ENCODE assay signal across 24 cellular contexts in the genomic region with DNA sequence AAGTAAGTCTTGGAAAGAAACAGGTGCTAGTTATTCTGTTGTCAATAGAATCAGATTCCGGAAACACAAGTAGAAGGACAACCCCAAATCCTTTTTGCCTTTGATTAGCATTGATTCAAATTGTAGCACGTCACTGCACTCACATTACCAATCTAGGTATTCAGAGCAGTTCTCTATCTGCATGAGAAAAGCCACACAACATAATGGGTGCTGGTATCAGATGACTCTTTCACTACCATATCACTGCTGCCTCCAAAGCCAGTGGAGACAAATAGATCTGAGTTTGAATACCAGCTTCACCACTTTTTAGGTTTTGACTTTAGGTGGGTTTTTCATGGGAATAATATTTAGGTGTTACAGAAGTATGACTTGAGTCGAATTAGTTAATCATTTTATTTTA. TPM values are rescaled to one million over a fixed set of nuclear protein-coding genes. Genes with fewer than 3 reads are reported as not detected.
DNase-seq lines count a peak whose midpoint lies in the region; ATAC-seq, FAIRE-seq and TF ChIP-seq lines count a peak whose summit lies in the region.
"Had no signal": no experiment of that assay in that cellular context is flagged by ENCODE, and none has a peak within 500 bp of the region (broad histone marks: within the 10 kb centered on the region; RNA-seq: fewer than 3 reads in every experiment).

No MANE protein-coding gene starts in this region.

- H2BK15ac ChIP-seq in H1 (ENCODE audit: low read length) = no peak overlapping the region

- H3K27ac Mint-ChIP-seq in GM23338 = peak overlapping the region; percentile 81
- no peak overlapping the region for H3K27ac Mint-ChIP-seq in type B pancreatic cell
- H3K27ac Mint-ChIP-seq: CD4-positive, CD25-positive, alpha-beta regulatory T cell had no signal

- H2BK20ac ChIP-seq in H1 (ENCODE audit: low read length) = no peak overlapping the region

- FAIRE-seq in H1 (lab: Jason Lieb, UNC) = no peak
- FAIRE-seq: GM18507 had no signal

- H3F3A ChIP-seq in GM23338 (replicated peaks; ENCODE audit: low read depth) = no peaks in the 10 kb centered on the region

- no peak for TF ChIP-seq POLR2A in H1 (IDR thresholded peaks at IDR 0.05; ENCODE audit: control extremely low read depth in 1 of 2, low read depth in 2 of 2, low read length in 2 of 2)

- ATAC-seq in GM23338 = peak; percentile 98
- ATAC-seq in GM18502 (IDR thresholded peaks at IDR 0.05; ENCODE audit: poor library complexity, unreplicated experiment) = no peak
- no peak for ATAC-seq in HG03571 (IDR thresholded peaks at IDR 0.05; ENCODE audit: unreplicated experiment)
- ATAC-seq: HCT116 had no signal

- H3K27ac ChIP-seq in GM23338 (ENCODE audit: low read depth) (no peak overlapping the region), HUES64 (ENCODE audit: low read depth, low read length) (peak overlapping the region; percentile 62; the same call in 1 of the 2 replicates), H1 (ENCODE audit: low read depth, low read length) (no peak overlapping the region), iPS-20b (ENCODE audit: low read length) (no peak overlapping the region)
- H3K27ac ChIP-seq: BLaER1, SJSA1 had no signal

- H3K4me3 Mint-ChIP-seq in GM23338 (no peak overlapping the region), type B pancreatic cell (no peak overlapping the region)
- H3K4me3 Mint-ChIP-seq: CD4-positive, CD25-positive, alpha-beta regulatory T cell had no signal

- 54% methylated on average over 2 of the region's 3 CpGs for WGBS in HUES64
- 40% methylated on average over 3 of the region's 3 CpGs; no CpG with 5 or more reads in 1 of the 2 experiments for WGBS in H1 (ENCODE audit: extremely low coverage in 1 of 2, insufficient coverage in 1 of 2, insufficient read length in 1 of 2, insufficient replicate concordance in 2 of 2, low coverage in 1 of 2, low lambda C conversion rate in 2 of 2, missing lambda C conversion rate in 1 of 2), 2 experiments

- H3K79me2 ChIP-seq in GM23338 (replicated peaks; ENCODE audit: insufficient read depth) (no peaks in the 10 kb centered on the region), H1 (ENCODE audit: control insufficient read depth in 1 of 2, insufficient read depth in 2 of 2, low read length in 2 of 2) (no peaks in the 10 kb centered on the region)

- no peaks in the 10 kb centered on the region for H3K36me3 ChIP-seq in GM23338 (ENCODE audit: insufficient read depth)
- H3K36me3 ChIP-seq in HUES64 (ENCODE audit: insufficient read depth, low read length) = no peaks in the 10 kb centered on the region
- no peaks in the 10 kb centered on the region for H3K36me3 ChIP-seq in H1 (ENCODE audit: control insufficient read depth in 2 of 4, insufficient read depth in 4 of 4, low read length in 3 of 4)
- H3K36me3 ChIP-seq in iPS-20b (ENCODE audit: insufficient read depth, low read depth, low read length) = no peaks in the 10 kb centered on the region
- H3K36me3 ChIP-seq: BLaER1, MG63, SJSA1 had no signal

- TF ChIP-seq EP300 in H1 (IDR thresholded peaks at IDR 0.05; ENCODE audit: borderline replicate concordance in 1 of 2, low read depth in 2 of 2, low read length in 2 of 2) = no peak

- H3K4me1 Mint-ChIP-seq in GM23338 (peaks cover 6% of the 10 kb centered on the region; the same call in 2 of the 3 replicates), type B pancreatic cell (ENCODE audit: unreplicated experiment) (no peaks in the 10 kb centered on the region)

- no peaks in the 10 kb centered on the region for H4K20me1 ChIP-seq in GM23338 (replicated peaks; ENCODE audit: insufficient read depth)
- H4K20me1 ChIP-seq in H1 (replicated peaks in 1 of 2; ENCODE audit: control insufficient read depth in 1 of 2, insufficient read depth in 2 of 2, low read length in 2 of 2) = no peaks in the 10 kb centered on the region
- H4K20me1 ChIP-seq: BLaER1 had no signal

- H2AK5ac ChIP-seq in H1 (ENCODE audit: low read depth, low read length) = no peak overlapping the region

- no peak overlapping the region for H3K4ac ChIP-seq in H1 (replicated peaks; ENCODE audit: insufficient read length, low read depth, low read length)

- H3K14ac ChIP-seq in H1 (ENCODE audit: insufficient read length) = no peak overlapping the region

- CTCF ChIA-PET in H1 (lab: Charles Lee; ENCODE audit: partially characterized antibody) = interaction anchor here (1.2 kb wide), 1 partner anchor 52 kb away, joined by 3 read pairs; no protein-coding TSS in a partner anchor

- no peaks in the 10 kb centered on the region for H3K9me2 ChIP-seq in GM23338 (ENCODE audit: insufficient read depth)

- peaks cover 3% of the 10 kb centered on the region; the same call in 1 of the 3 replicates for H3K9me3 Mint-ChIP-seq in GM23338
- no peaks in the 10 kb centered on the region for H3K9me3 Mint-ChIP-seq in type B pancreatic cell

- no peak overlapping the region for H3K4me3 ChIP-seq in GM23338
- H3K4me3 ChIP-seq in HUES64 (ENCODE audit: low read length) = peak overlapping the region; percentile 14; the same call in 1 of the 2 replicates
- H3K4me3 ChIP-seq in H1 (ENCODE audit: extremely low read depth in 1 of 4, insufficient read depth in 2 of 4, low read depth in 3 of 4, low read length in 4 of 4) = no peak overlapping the region; a peak in 1 of 8 replicates
- H3K4me3 ChIP-seq in iPS-20b (ENCODE audit: low read length) = peak overlapping the region; percentile 10; the same call in 1 of the 2 replicates
- H3K4me3 ChIP-seq: BLaER1, MG63, SJSA1 had no signal

- H3K56ac ChIP-seq in H1 (replicated peaks; ENCODE audit: insufficient read length, low read depth, low read length) = no peak overlapping the region

- H3K27me3 ChIP-seq in GM23338 (ENCODE audit: insufficient read depth) (no peaks in the 10 kb centered on the region), HUES64 (ENCODE audit: insufficient read depth, low read length) (no peaks in the 10 kb centered on the region), H1 (replicated peaks in 1 of 4; ENCODE audit: control insufficient read depth in 3 of 4, extremely low read depth in 1 of 4, insufficient read depth in 3 of 4, low read length in 3 of 4) (no peaks in the 10 kb centered on the region), iPS-20b (ENCODE audit: insufficient read depth, low read length) (no peaks in the 10 kb centered on the region)
- H3K27me3 ChIP-seq: BLaER1, MG63, SJSA1 had no signal

- H2AFZ ChIP-seq in GM23338 = no peak overlapping the region
- no peak overlapping the region for H2AFZ ChIP-seq in H1 (ENCODE audit: low read length)

- TF ChIP-seq RAD21 in H1 (IDR thresholded peaks at IDR 0.05 in 1 of 2, conservative IDR thresholded peaks at IDR 0.05 in 1 of 2; ENCODE audit: low read depth in 2 of 2, low read length in 2 of 2) = no peak

- POLR2A ChIA-PET in H1 (lab: Charles Lee; ENCODE audit: partially characterized antibody) = interaction anchor here (1.0 kb wide), 1 partner anchor 48 kb away, joined by 3 read pairs; a partner anchor contains a TSS

- H3K23me2 ChIP-seq in H1 (ENCODE audit: low read depth, low read length) = no peaks in the 10 kb centered on the region

- H4K5ac ChIP-seq in H1 (ENCODE audit: insufficient read length, low read depth, low read length) = no peak overlapping the region

- DNase-seq in GM23338 (ENCODE audit: low spot score) (peak; percentile 70), H1 (ENCODE audit: low read depth in 1 of 2, low spot score in 2 of 2) (no peak), type B pancreatic cell (ENCODE audit: extremely low spot score, unreplicated experiment) (no peak)
- DNase-seq: CD4-positive, CD25-positive, alpha-beta regulatory T cell; DMS153; KBM-7; MG63; NCI-H1105 treated with DMSO at 0.1 percent for 48 hours; NCI-H1694; NCI-H2029 treated with DMSO at 0.1 percent for 48 hours; NCI-H446 treated with DMSO at 0.1 percent for 48 hours; NCI-H526; NCI-H82; NK-92 treated with Interleukin-12 subunit alpha and Interleukin-12 subunit beta, amount 100 ng/mL, for 24 hours; Right ventricle myocardium superior; RPMI8226 had no signal

- TF ChIP-seq CTCF in GM23338 (conservative IDR thresholded peaks at IDR 0.05; ENCODE audit: low read depth in 2 of 2) (no peak), H1 (IDR thresholded peaks at IDR 0.05; ENCODE audit: control extremely low read depth in 1 of 3, insufficient read depth in 1 of 3, low read depth in 1 of 3, low read length in 3 of 3) (no peak), type B pancreatic cell (conservative IDR thresholded peaks at IDR 0.05) (no peak)

- H3K79me1 ChIP-seq in H1 (ENCODE audit: low read depth, low read length) = no peaks in the 10 kb centered on the region

- no peak overlapping the region for H4K91ac ChIP-seq in H1 (replicated peaks; ENCODE audit: insufficient read length, low read length)

- H3K27me3 Mint-ChIP-seq in GM23338 (ENCODE audit: insufficient read depth, low read depth, poor library complexity) = no peaks in the 10 kb centered on the region
- no peaks in the 10 kb centered on the region for H3K27me3 Mint-ChIP-seq in type B pancreatic cell
- H3K27me3 Mint-ChIP-seq: CD4-positive, CD25-positive, alpha-beta regulatory T cell had no signal

- H3K36me3 Mint-ChIP-seq in GM23338 (ENCODE audit: low read depth) (peaks cover 3% of the 10 kb centered on the region; the same call in 2 of the 3 replicates), type B pancreatic cell (no peaks in the 10 kb centered on the region)

- H3K23ac ChIP-seq in H1 (ENCODE audit: insufficient read length) = no peak overlapping the region

- no peak overlapping the region for H4K8ac ChIP-seq in H1 (ENCODE audit: extremely low read depth, insufficient read depth, low read length)

- H2BK12ac ChIP-seq in H1 (ENCODE audit: low read depth, low read length) = no peak overlapping the region

- no peak overlapping the region for H3K4me2 ChIP-seq in GM23338
- H3K4me2 ChIP-seq in H1 (ENCODE audit: insufficient read depth in 1 of 2, low read depth in 2 of 2, low read length in 2 of 2) = peak overlapping the region in 1 of 2 experiments; percentile 37; a peak in 3 of 4 replicates
- H3K4me2 ChIP-seq: BLaER1 had no signal

- no peak overlapping the region for H3K18ac ChIP-seq in H1 (ENCODE audit: extremely low read depth, low read length)

- no peak overlapping the region for H2BK120ac ChIP-seq in H1 (replicated peaks; ENCODE audit: low read depth, low read length)

- H2BK5ac ChIP-seq in H1 (ENCODE audit: low read depth, low read length) = no peak overlapping the region

- 0 out of 2 replicates have a peak, but pooled peaks cover 9% of the 10 kb centered on the region for H3K4me1 ChIP-seq in GM23338 (ENCODE audit: insufficient read depth)
- peaks cover 11% of the 10 kb centered on the region for H3K4me1 ChIP-seq in HUES64 (ENCODE audit: insufficient read depth, low read length)
- peaks cover 0 to 4% (median 0%) of the 10 kb centered on the region in 4 experiments; a peak in 3 of 7 replicates for H3K4me1 ChIP-seq in H1 (replicated peaks in 1 of 4; ENCODE audit: control insufficient read depth in 3 of 4, insufficient read depth in 4 of 4, low read length in 3 of 4)
- H3K4me1 ChIP-seq in iPS-20b (ENCODE audit: insufficient read depth, low read length) = peaks cover 10% of the 10 kb centered on the region; the same call in 1 of the 2 replicates
- H3K4me1 ChIP-seq: BLaER1, SJSA1 had no signal

- H3K9ac ChIP-seq in HUES64 (ENCODE audit: low read depth, low read length) (no peak overlapping the region), H1 (replicated peaks in 1 of 4; ENCODE audit: extremely low read depth in 1 of 4, low read depth in 3 of 4, low read length in 3 of 4) (no peak overlapping the region), iPS-20b (ENCODE audit: low read depth, low read length) (no peak overlapping the region)
- H3K9ac ChIP-seq: BLaER1 had no signal

- H3K9me3 ChIP-seq in HUES64 (ENCODE audit: insufficient read depth, low read depth, low read length) (no peaks in the 10 kb centered on the region), H1 (ENCODE audit: insufficient read depth in 2 of 2, low read depth in 1 of 2, low read length in 1 of 2) (no peaks in the 10 kb centered on the region), iPS-20b (ENCODE audit: insufficient read depth, low read depth, low read length) (no peaks in the 10 kb centered on the region)
- H3K9me3 ChIP-seq: MG63, SJSA1 had no signal

RNA-seq across cellular contexts. Expression of a gene that starts 38.9 kb away (rescaled TPM):
- total RNA-seq in GM23338 (2014; rRNA removed; shearing (Covaris generic)) = 27.5 and 36.6 TPM in 2 replicates
- polyA plus RNA-seq in GM23338 (2016; fragmentation: Nextera tagmentation; extraction: Ambion mirVana) (34.9 and 36.6 TPM in 2 replicates), H1 (2011; rRNA removed) (10.7 and 13.8 TPM in 2 replicates)
- 25.2 TPM for polyA plus RNA-seq in HUES64 (2013, experiment 1 of 2)
- 24.5 TPM for polyA plus RNA-seq in HUES64 (2013, experiment 2 of 2)
- total RNA-seq in H1 (2021; fragmentation: NEBNext Ultra II Directional; extraction: Animal tissue kit (Norgen Biotek cat#: 25700)) = 31.6 and 31.8 TPM in 2 replicates
- 18.4 TPM for polyA plus RNA-seq in H1 (2011; cell fraction: cytosol; rRNA removed)
- polyA plus RNA-seq in H1 (2011; cell fraction: nucleus; rRNA removed) = 18.5 TPM
- polyA plus RNA-seq in H1 (2012, experiment 1 of 2) = 19.4 to 28.4 TPM (median 23.4 TPM) in 4 replicates
- polyA plus RNA-seq in H1 (2012, experiment 2 of 2) = 3.7 TPM
- 21.3 TPM for polyA plus RNA-seq in H1 (2013, experiment 1 of 2)
- polyA plus RNA-seq in H1 (2013, experiment 2 of 2) = 20.9 TPM
- 11.0 and 14.6 TPM in 2 replicates for polyA minus RNA-seq in H1 (2011; rRNA and poly(A)+ RNA removed)
- 7.4 TPM for polyA minus RNA-seq in H1 (2011; cell fraction: cytosol; rRNA and poly(A)+ RNA removed)
- 30.4 TPM for polyA minus RNA-seq in H1 (2011; cell fraction: nucleus; rRNA and poly(A)+ RNA removed)
- 35.1 and 40.4 TPM in 2 replicates for total RNA-seq in type B pancreatic cell (ENCODE audit: low replicate concordance)

RNA-seq across cellular contexts. Expression of a gene that starts 47.4 kb away (rescaled TPM):
- total RNA-seq in GM23338 (2014; rRNA removed; shearing (Covaris generic)) = 20.8 and 25.3 TPM in 2 replicates
- polyA plus RNA-seq in GM23338 (2016; fragmentation: Nextera tagmentation; extraction: Ambion mirVana) = 10.5 and 11.1 TPM in 2 replicates
- 6.4 TPM for polyA plus RNA-seq in HUES64 (2013, experiment 1 of 2)
- 5.9 TPM for polyA plus RNA-seq in HUES64 (2013, experiment 2 of 2)
- 8.9 TPM in 2 replicates for total RNA-seq in H1 (2021; fragmentation: NEBNext Ultra II Directional; extraction: Animal tissue kit (Norgen Biotek cat#: 25700))
- 2.6 and 3.2 TPM in 2 replicates for polyA plus RNA-seq in H1 (2011; rRNA removed)
- 4.6 TPM for polyA plus RNA-seq in H1 (2011; cell fraction: cytosol; rRNA removed)
- polyA plus RNA-seq in H1 (2011; cell fraction: nucleus; rRNA removed) = 7.2 TPM
- polyA plus RNA-seq in H1 (2012, experiment 1 of 2) = 3.6 to 5.4 TPM (median 4.7 TPM) in 4 replicates
- polyA plus RNA-seq in H1 (2012, experiment 2 of 2) = 0.51 TPM
- polyA plus RNA-seq in H1 (2013, experiment 1 of 2) = 5.2 TPM
- 5.2 TPM for polyA plus RNA-seq in H1 (2013, experiment 2 of 2)
- polyA minus RNA-seq in H1 (2011; rRNA and poly(A)+ RNA removed) = 14.5 and 17.1 TPM in 2 replicates
- polyA minus RNA-seq in H1 (2011; cell fraction: cytosol; rRNA and poly(A)+ RNA removed) = 7.2 TPM
- 53.1 TPM for polyA minus RNA-seq in H1 (2011; cell fraction: nucleus; rRNA and poly(A)+ RNA removed)
- total RNA-seq in type B pancreatic cell (ENCODE audit: low replicate concordance) = 9.7 and 11.4 TPM in 2 replicates

RNA-seq across cellular contexts. Expression of a gene that starts 55.3 kb away (rescaled TPM):
- total RNA-seq in GM23338 (2014; rRNA removed; shearing (Covaris generic)) = 13.6 and 14.7 TPM in 2 replicates
- 6.8 and 8.1 TPM in 2 replicates for polyA plus RNA-seq in GM23338 (2016; fragmentation: Nextera tagmentation; extraction: Ambion mirVana)
- polyA plus RNA-seq in HUES64 (2013, experiment 1 of 2) = 6.4 TPM
- 8.2 TPM for polyA plus RNA-seq in HUES64 (2013, experiment 2 of 2)
- 24.6 and 25.4 TPM in 2 replicates for total RNA-seq in H1 (2021; fragmentation: NEBNext Ultra II Directional; extraction: Animal tissue kit (Norgen Biotek cat#: 25700))
- 2.1 and 3.3 TPM in 2 replicates for polyA plus RNA-seq in H1 (2011; rRNA removed)
- 5.3 TPM for polyA plus RNA-seq in H1 (2011; cell fraction: cytosol; rRNA removed)
- 3.2 TPM for polyA plus RNA-seq in H1 (2011; cell fraction: nucleus; rRNA removed)
- 8.3 to 20.3 TPM (median 10.4 TPM) in 4 replicates for polyA plus RNA-seq in H1 (2012, experiment 1 of 2)
- 0.39 TPM for polyA plus RNA-seq in H1 (2012, experiment 2 of 2)
- polyA plus RNA-seq in H1 (2013, experiment 1 of 2) = 9.2 TPM
- polyA plus RNA-seq in H1 (2013, experiment 2 of 2) = 9.4 TPM
- 9.0 and 14.6 TPM in 2 replicates for polyA minus RNA-seq in H1 (2011; rRNA and poly(A)+ RNA removed)
- polyA minus RNA-seq in H1 (2011; cell fraction: cytosol; rRNA and poly(A)+ RNA removed) = 4.6 TPM
- polyA minus RNA-seq in H1 (2011; cell fraction: nucleus; rRNA and poly(A)+ RNA removed) = 19.8 TPM
- 21.4 and 22.6 TPM in 2 replicates for total RNA-seq in type B pancreatic cell (ENCODE audit: low replicate concordance)

Comparison
In these comparisons a context has a peak if more than half of its experiments do, and no peak if none do; other contexts are left out.
1. H3K4me3 ChIP-seq: peak in HUES64 (single experiment) and iPS-20b (single experiment); none in GM23338 (single experiment) and H1 (0 of 4).